Comparison of ENCODE assay signal across 9 cellular contexts in the genomic region with DNA sequence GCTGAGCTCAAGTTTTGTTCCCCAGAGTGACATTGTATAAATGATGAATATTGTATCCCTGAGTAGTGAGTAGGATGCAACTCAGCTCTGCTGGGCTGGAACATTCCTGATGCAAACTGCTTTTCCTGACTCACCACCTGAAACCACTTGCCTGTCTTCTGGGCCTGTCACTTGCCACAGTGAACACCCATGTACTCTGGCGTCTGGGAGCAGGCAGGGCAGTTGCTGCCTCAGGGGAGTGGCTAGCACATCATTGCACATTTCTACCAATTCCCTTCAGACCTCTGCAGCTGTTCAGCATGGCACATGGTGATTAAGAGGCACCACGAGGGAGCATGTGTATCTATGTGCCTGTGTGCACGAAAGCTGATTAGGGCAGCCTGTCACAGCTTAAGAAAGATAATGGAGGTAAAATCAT.
DNase-seq lines count a peak whose midpoint lies in the region; ATAC-seq and TF ChIP-seq lines count a peak whose summit lies in the region.
"Had no signal": no experiment of that assay in that cellular context is flagged by ENCODE, and none has a peak within 500 bp of the region (broad histone marks: within the 10 kb centered on the region; RNA-seq: fewer than 3 reads in every experiment).

No MANE protein-coding gene starts in this region.

- H3K9me3 ChIP-seq in AG04450 (ENCODE audit: control insufficient read depth, insufficient read depth, low read length) (no peaks in the 10 kb centered on the region), HEK293 (ENCODE audit: control insufficient read depth, insufficient read depth, low read depth, low read length) (no peaks in the 10 kb centered on the region)

- CTCF ChIA-PET in AG04450 (lab: Charles Lee) = no interaction called here
- CTCF ChIA-PET in HEK293 (lab: Yijun Ruan, JAX) = no interaction called here

- in situ Hi-C loops in SK-MEL-5 (cut with HindIII; ENCODE audit: low pct_unique_long_range_greater_than_20kb, low sequenced_read_pairs) = no loop called here

- ATAC-seq in HG03159 (IDR thresholded peaks at IDR 0.05; ENCODE audit: unreplicated experiment) = no peak

- peak overlapping the region; percentile 70 for H3K4me3 Mint-ChIP-seq in glutamatergic neuron (ENCODE audit: unreplicated experiment)
- no peak overlapping the region for H3K4me3 Mint-ChIP-seq in activated T-helper 2 cell treated with anti-CD3 and anti-CD28 coated beads, Interferon-gamma antibody, Interleukin-2, Interleukin-4, amounts not matched to agents 10 μg/mL and 5 μg/mL and 100 μg/mL, durations not matched to agents 14 hours and 24 hours and 36 hours (ENCODE audit: low read depth)
- H3K4me3 Mint-ChIP-seq in CD14-positive monocyte = no peak overlapping the region

- no peaks in the 10 kb centered on the region for H3K36me3 Mint-ChIP-seq in glutamatergic neuron (ENCODE audit: unreplicated experiment)
- H3K36me3 Mint-ChIP-seq in activated T-helper 2 cell treated with anti-CD3 and anti-CD28 coated beads, Interferon-gamma antibody, Interleukin-2, Interleukin-4, amounts not matched to agents 10 μg/mL and 5 μg/mL and 100 μg/mL, durations not matched to agents 14 hours and 24 hours and 36 hours (ENCODE audit: low read depth) = peaks cover 48% of the 10 kb centered on the region
- H3K36me3 Mint-ChIP-seq in CD14-positive monocyte = peaks cover 44 to 57% of the 10 kb centered on the region in 2 donors

- peaks cover 5% of the 10 kb centered on the region for H3K9me3 Mint-ChIP-seq in glutamatergic neuron (ENCODE audit: unreplicated experiment)
- no peaks in the 10 kb centered on the region for H3K9me3 Mint-ChIP-seq in activated T-helper 2 cell treated with anti-CD3 and anti-CD28 coated beads, Interferon-gamma antibody, Interleukin-2, Interleukin-4, amounts not matched to agents 10 μg/mL and 5 μg/mL and 100 μg/mL, durations not matched to agents 14 hours and 24 hours and 36 hours
- no peaks in the 10 kb centered on the region for H3K9me3 Mint-ChIP-seq in CD14-positive monocyte

- H3K27ac Mint-ChIP-seq in glutamatergic neuron (ENCODE audit: unreplicated experiment) = peak overlapping the region; percentile 80
- no peak overlapping the region for H3K27ac Mint-ChIP-seq in activated T-helper 2 cell treated with anti-CD3 and anti-CD28 coated beads, Interferon-gamma antibody, Interleukin-2, Interleukin-4, amounts not matched to agents 10 μg/mL and 5 μg/mL and 100 μg/mL, durations not matched to agents 14 hours and 24 hours and 36 hours
- peak overlapping the region in 1 of 7 donors; percentile 27 for H3K27ac Mint-ChIP-seq in CD14-positive monocyte

- DNase-seq in AG04450 (ENCODE audit: low read depth, low spot score) (peak; percentile 7), SK-MEL-5 (ENCODE audit: low read depth, low spot score) (peak; percentile 22), glutamatergic neuron (peak; percentile 39), CD14-positive monocyte (ENCODE audit: low spot score) (no peak), globus pallidus (ENCODE audit: low spot score) (no peak)
- no peak for DNase-seq in activated T-helper 2 cell treated with anti-CD3 and anti-CD28 coated beads, Interferon-gamma antibody, Interleukin-2, Interleukin-4, amounts not matched to agents 10 μg/mL and 5 μg/mL and 100 μg/mL, durations not matched to agents 14 hours and 24 hours and 36 hours (ENCODE audit: low spot score)
- DNase-seq: NCI-H345 had no signal

- no peak overlapping the region for H3K27ac ChIP-seq in AG04450 (ENCODE audit: low read depth, low read length)
- H3K27ac ChIP-seq in HEK293 (ENCODE audit: extremely low read depth, low read depth, low read length) = no peak overlapping the region

- H3K4me1 Mint-ChIP-seq in glutamatergic neuron (ENCODE audit: low read depth, unreplicated experiment) = peaks cover 51% of the 10 kb centered on the region
- peaks cover 45% of the 10 kb centered on the region for H3K4me1 Mint-ChIP-seq in activated T-helper 2 cell treated with anti-CD3 and anti-CD28 coated beads, Interferon-gamma antibody, Interleukin-2, Interleukin-4, amounts not matched to agents 10 μg/mL and 5 μg/mL and 100 μg/mL, durations not matched to agents 14 hours and 24 hours and 36 hours (ENCODE audit: low read depth)
- peaks cover 16% of the 10 kb centered on the region for H3K4me1 Mint-ChIP-seq in CD14-positive monocyte

- intact Hi-C loops in activated T-helper 2 cell treated with anti-CD3 and anti-CD28 coated beads, Interferon-gamma antibody, Interleukin-2, Interleukin-4, amounts not matched to agents 10 μg/mL and 5 μg/mL and 100 μg/mL, durations not matched to agents 14 hours and 24 hours and 36 hours (cut with micrococcal nuclease) = no loop called here
- intact Hi-C loops in CD14-positive monocyte (cut with micrococcal nuclease) = no loop called here

- 0 out of 2 replicates have a peak, but pooled peaks cover 6% of the 10 kb centered on the region for H3K4me1 ChIP-seq in HEK293 (ENCODE audit: control insufficient read depth, insufficient read depth, low read length)

- H3K27me3 ChIP-seq in AG04450 (ENCODE audit: control insufficient read depth, insufficient read depth, low read length) = no peaks in the 10 kb centered on the region

- TF ChIP-seq CTCF in AG04450 (IDR thresholded peaks at IDR 0.05; ENCODE audit: low read depth, low read length) (no peak), HEK293 (tag by site-specific recombination; IDR thresholded peaks at IDR 0.05) (no peak), glutamatergic neuron (IDR thresholded peaks at IDR 0.05; ENCODE audit: partially characterized antibody, unreplicated experiment) (no peak), CD14-positive monocyte (IDR thresholded peaks at IDR 0.05) (no peak)

- POLR2A ChIA-PET in AG04450 (lab: Yijun Ruan, JAX) (no interaction called here), HEK293 (lab: Yijun Ruan, JAX) (no interaction called here)

- H3K4me3 ChIP-seq in AG04450 (ENCODE audit: low read depth, low read length) (no peak overlapping the region), HEK293 (ENCODE audit: low read depth, low read length) (no peak overlapping the region)

- peaks cover 6% of the 10 kb centered on the region for H3K27me3 Mint-ChIP-seq in glutamatergic neuron (ENCODE audit: unreplicated experiment)
- no peaks in the 10 kb centered on the region for H3K27me3 Mint-ChIP-seq in activated T-helper 2 cell treated with anti-CD3 and anti-CD28 coated beads, Interferon-gamma antibody, Interleukin-2, Interleukin-4, amounts not matched to agents 10 μg/mL and 5 μg/mL and 100 μg/mL, durations not matched to agents 14 hours and 24 hours and 36 hours (ENCODE audit: low read depth)
- H3K27me3 Mint-ChIP-seq in CD14-positive monocyte (ENCODE audit: low read depth in 3 of 3) = peaks cover 0 to 2% (median 0%) of the 10 kb centered on the region in 3 donors

- H3K36me3 ChIP-seq in HEK293 (ENCODE audit: control insufficient read depth in 2 of 2, insufficient read depth in 1 of 2, low read length in 2 of 2) = peaks cover 0 to 20% of the 10 kb centered on the region in 2 experiments; a peak in 1 of 3 replicates

TF ChIP-seq in HEK293, 187 proteins besides CTCF, POLR2A, EP300 and RAD21:
- TF ChIP-seq ZBTB17 (tag by site-specific recombination; IDR thresholded peaks at IDR 0.05) (peak; percentile 58), ZNF335 (tag by site-specific recombination; conservative IDR thresholded peaks at IDR 0.05) (peak; percentile 31; the same call in 1 of the 2 replicates)
- TF ChIP-seq, protein P1, sequence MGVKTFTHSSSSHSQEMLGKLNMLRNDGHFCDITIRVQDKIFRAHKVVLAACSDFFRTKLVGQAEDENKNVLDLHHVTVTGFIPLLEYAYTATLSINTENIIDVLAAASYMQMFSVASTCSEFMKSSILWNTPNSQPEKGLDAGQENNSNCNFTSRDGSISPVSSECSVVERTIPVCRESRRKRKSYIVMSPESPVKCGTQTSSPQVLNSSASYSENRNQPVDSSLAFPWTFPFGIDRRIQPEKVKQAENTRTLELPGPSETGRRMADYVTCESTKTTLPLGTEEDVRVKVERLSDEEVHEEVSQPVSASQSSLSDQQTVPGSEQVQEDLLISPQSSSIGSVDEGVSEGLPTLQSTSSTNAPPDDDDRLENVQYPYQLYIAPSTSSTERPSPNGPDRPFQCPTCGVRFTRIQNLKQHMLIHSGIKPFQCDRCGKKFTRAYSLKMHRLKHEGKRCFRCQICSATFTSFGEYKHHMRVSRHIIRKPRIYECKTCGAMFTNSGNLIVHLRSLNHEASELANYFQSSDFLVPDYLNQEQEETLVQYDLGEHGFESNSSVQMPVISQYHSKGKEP (tag by site-specific recombination; IDR thresholded peaks at IDR 0.05) = no peak

Comparison
In these comparisons a context has a peak if more than half of its experiments do, and no peak if none do; other contexts are left out.
1. DNase-seq: peak in AG04450 (single experiment), SK-MEL-5 (single experiment) and glutamatergic neuron (single experiment); none in activated T-helper 2 cell treated with anti-CD3 and anti-CD28 coated beads, Interferon-gamma antibody, Interleukin-2, Interleukin-4, amounts not matched to agents 10 μg/mL and 5 μg/mL and 100 μg/mL, durations not matched to agents 14 hours and 24 hours and 36 hours (single experiment), CD14-positive monocyte (single experiment) and globus pallidus (single experiment).